21 cellular contexts compared by ENCODE assay signal in the genomic region with DNA sequence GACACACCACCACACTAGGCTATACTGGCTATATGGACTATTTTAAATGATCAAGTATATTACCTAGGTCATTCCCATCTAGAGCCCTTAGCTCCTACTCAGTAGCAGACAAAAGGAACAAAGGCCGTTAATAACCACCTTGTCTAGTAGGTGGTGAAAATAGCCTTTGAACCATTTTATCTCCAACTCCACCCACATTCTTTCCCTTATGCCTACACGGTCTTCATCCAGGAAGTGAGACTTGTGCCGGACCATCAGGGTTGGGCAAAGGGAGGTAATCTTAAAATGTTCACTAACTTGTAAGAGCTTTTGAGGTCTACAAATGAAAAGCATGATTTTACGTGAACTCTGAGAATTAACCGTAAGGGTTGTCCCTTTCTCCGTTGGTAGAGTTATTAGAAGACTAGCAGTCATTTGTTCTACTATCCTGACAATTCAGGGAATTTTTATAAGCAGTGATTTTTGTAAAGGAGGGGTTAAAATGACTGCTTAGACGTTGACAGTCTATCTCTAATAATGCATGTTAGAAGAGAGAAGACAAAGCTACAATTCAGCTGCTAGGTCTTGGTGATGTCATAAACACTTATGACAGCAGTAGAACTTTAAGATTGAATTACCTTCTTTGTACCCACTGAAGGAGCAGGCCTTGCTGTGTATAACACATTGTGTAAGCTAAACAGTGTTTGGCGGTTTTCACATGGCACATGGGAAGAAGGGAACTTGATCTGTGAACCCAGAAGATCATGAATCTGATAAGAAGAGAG.
DNase-seq lines count a peak whose midpoint lies in the region; ATAC-seq, FAIRE-seq and TF ChIP-seq lines count a peak whose summit lies in the region.
"Had no signal": no experiment of that assay in that cellular context is flagged by ENCODE, and none has a peak within 500 bp of the region (broad histone marks: within the 10 kb centered on the region; RNA-seq: fewer than 3 reads in every experiment).

No MANE protein-coding gene starts in this region.

- H3K4me3 Mint-ChIP-seq in WTC11: no peak overlapping the region
- H3K4me3 Mint-ChIP-seq: CD4-positive, alpha-beta T cell; GM23338; H9 had no signal

- peaks cover 6% of the 10 kb centered on the region; the same call in 1 of the 2 replicates for H3K4me1 ChIP-seq in HepG2 (ENCODE audit: insufficient read depth, low read length)
- H3K4me1 ChIP-seq in right lobe of liver: no peaks in the 10 kb centered on the region
- no peaks in the 10 kb centered on the region for H3K4me1 ChIP-seq in hepatocyte (ENCODE audit: insufficient read depth)
- peaks cover 0 to 7% (median 0%) of the 10 kb centered on the region in 4 donors for H3K4me1 ChIP-seq in transverse colon
- H3K4me1 ChIP-seq: BLaER1 treated with 17β-estradiol and CSF1 and Interleukin-3, amounts not matched to agents 10 nM and 100 nM had no signal

- no peak for TF ChIP-seq CTCF in HepG2 (CRISPR knock-in tag; IDR thresholded peaks at IDR 0.05)
- no peak for TF ChIP-seq CTCF in right lobe of liver (IDR thresholded peaks at IDR 0.05)
- no peak for TF ChIP-seq CTCF in hepatocyte (IDR thresholded peaks at IDR 0.05; ENCODE audit: poor library complexity)
- TF ChIP-seq CTCF in transverse colon (IDR thresholded peaks at IDR 0.05): no peak
- no peak for TF ChIP-seq CTCF in WTC11 (IDR thresholded peaks at IDR 0.05)

- H4K20me1 ChIP-seq in HepG2 (ENCODE audit: insufficient read depth, low read length) (no peaks in the 10 kb centered on the region), hepatocyte (ENCODE audit: insufficient read depth, poor library complexity, severe bottlenecking) (no peaks in the 10 kb centered on the region)
- H4K20me1 ChIP-seq: BLaER1 treated with 17β-estradiol and CSF1 and Interleukin-3, amounts not matched to agents 10 nM and 100 nM had no signal

- H3K27me3 ChIP-seq in HepG2 (ENCODE audit: control insufficient read depth in 1 of 2, insufficient read depth in 2 of 2, low read length in 2 of 2) (no peaks in the 10 kb centered on the region), right lobe of liver (no peaks in the 10 kb centered on the region), hepatocyte (no peaks in the 10 kb centered on the region), transverse colon (no peaks in the 10 kb centered on the region)
- H3K27me3 ChIP-seq: BLaER1 treated with 17β-estradiol and CSF1 and Interleukin-3, amounts not matched to agents 10 nM and 100 nM had no signal

- no peak overlapping the region for H3K9ac ChIP-seq in HepG2 (ENCODE audit: insufficient read depth, low read depth, low read length)
- H3K9ac ChIP-seq: BLaER1 treated with 17β-estradiol and CSF1 and Interleukin-3, amounts not matched to agents 10 nM and 100 nM had no signal

- BruUV-seq in HepG2 (replicated peaks; lab: Mats Ljungman, UMichigan): no TSS peak

- in situ Hi-C loops in HepG2 (cut with HindIII; ENCODE audit: extremely low pct_ligation_motif_present, low pct_unique_long_range_greater_than_20kb) (no loop called here), transverse colon (cut with MboI; ENCODE audit: low pct_ligation_motif_present in 1 of 4, low pct_unique_long_range_greater_than_20kb in 1 of 4, low sequenced_read_pairs in 3 of 4) (loop anchor here in 1 of 4 donors (10.0 kb wide), 1 partner anchor 59 kb away; no protein-coding TSS in a partner anchor)

- no peaks in the 10 kb centered on the region for H3K4me1 Mint-ChIP-seq in WTC11
- H3K4me1 Mint-ChIP-seq: GM23338, H9 had no signal

- POLR2A ChIA-PET in HepG2 (lab: Yijun Ruan, JAX): no interaction called here
- POLR2A ChIA-PET in WTC11 (lab: Charles Lee): no interaction called here

- no peaks in the 10 kb centered on the region for H3K36me3 Mint-ChIP-seq in WTC11

- intact Hi-C loops in HepG2 (cut with micrococcal nuclease; ENCODE audit: unreplicated experiment) (no loop called here), right lobe of liver (cut with DNase I) (no loop called here), transverse colon (cut with DNase I; ENCODE audit: low total_unique reads) (no loop called here)

- no peak overlapping the region for H3K27ac ChIP-seq in HepG2 (ENCODE audit: extremely low read length, insufficient read depth, low read length)
- H3K27ac ChIP-seq in right lobe of liver: no peak overlapping the region
- H3K27ac ChIP-seq in hepatocyte: no peak overlapping the region
- H3K27ac ChIP-seq in transverse colon: no peak overlapping the region
- H3K27ac ChIP-seq: BLaER1 treated with 17β-estradiol and CSF1 and Interleukin-3, amounts not matched to agents 10 nM and 100 nM had no signal

- CTCF ChIA-PET in HepG2 (lab: Yijun Ruan, JAX; ENCODE audit: low intra/inter-chr PET ratio, low total read pairs): no interaction called here
- CTCF ChIA-PET in WTC11 (lab: Charles Lee): no interaction called here

- DNase-seq in HepG2 (ENCODE audit: low spot score) (peak; percentile 6), right lobe of liver (no peak), RPMI7951 (ENCODE audit: low read depth) (peak; percentile 55), hepatocyte (ENCODE audit: low spot score) (peak; percentile 5), transverse colon (peak; percentile 8), MV-4-11 (lab: John Stamatoyannopoulos, UW) (no peak), SIG-M5 (lab: John Stamatoyannopoulos, UW) (no peak), WTC11 (ENCODE audit: low spot score) (no peak)
- DNase-seq: 8988T; ACHN; CD4-positive, alpha-beta T cell; DMS153; DMS79 treated with DMSO at 0.1 percent for 48 hours; EL; H9 had no signal

- 27% methylated on average over 8 of the region's 8 CpGs for WGBS in HepG2 (ENCODE audit: low lambda C conversion rate)
- 77% methylated on average over 8 of the region's 8 CpGs for WGBS in right lobe of liver (ENCODE audit: insufficient coverage, low coverage, low lambda C conversion rate, missing lambda C conversion rate)
- 87% methylated on average over 8 of the region's 8 CpGs for WGBS in hepatocyte (ENCODE audit: low lambda C conversion rate, missing lambda C conversion rate)
- WGBS in transverse colon (ENCODE audit: low coverage in 1 of 2), 2 donors: 70 to 73% methylated on average over 8 of the region's 8 CpGs

- H3K9me3 ChIP-seq in HepG2 (ENCODE audit: low read length) (no peaks in the 10 kb centered on the region), right lobe of liver (no peaks in the 10 kb centered on the region), hepatocyte (ENCODE audit: low read depth) (no peaks in the 10 kb centered on the region), transverse colon (no peaks in the 10 kb centered on the region)
- H3K9me3 ChIP-seq: BLaER1 treated with 17β-estradiol and CSF1 and Interleukin-3, amounts not matched to agents 10 nM and 100 nM had no signal

- no peaks in the 10 kb centered on the region for H3K9me3 Mint-ChIP-seq in WTC11
- H3K9me3 Mint-ChIP-seq: GM23338, H9 had no signal

- no peaks in the 10 kb centered on the region for H3K9me2 ChIP-seq in hepatocyte (replicated peaks; ENCODE audit: insufficient read depth)

- no peak for FAIRE-seq in HepG2 (lab: Jason Lieb, UNC)
- FAIRE-seq: D721Med, G401.6, GM12892, HTR-8/SVneo had no signal

- H3K36me3 ChIP-seq in HepG2 (replicated peaks in 1 of 2; ENCODE audit: control insufficient read depth in 1 of 2, insufficient read depth in 2 of 2, low read length in 2 of 2) (no peaks in the 10 kb centered on the region), right lobe of liver (no peaks in the 10 kb centered on the region), hepatocyte (replicated peaks; ENCODE audit: insufficient read depth, low read depth) (no peaks in the 10 kb centered on the region), transverse colon (no peaks in the 10 kb centered on the region)
- H3K36me3 ChIP-seq: BLaER1 treated with 17β-estradiol and CSF1 and Interleukin-3, amounts not matched to agents 10 nM and 100 nM had no signal

- TF ChIP-seq EP300 in HepG2 (IDR thresholded peaks at IDR 0.05; ENCODE audit: low read depth in 2 of 2, low read length in 2 of 2) (no peak), HepG2 (CRISPR knock-in tag; IDR thresholded peaks at IDR 0.05; ENCODE audit: borderline replicate concordance) (no peak), transverse colon (IDR thresholded peaks at IDR 0.05; ENCODE audit: low read depth) (no peak)

- H3K4me2 ChIP-seq in HepG2 (ENCODE audit: low read depth, low read length) (no peak overlapping the region), hepatocyte (no peak overlapping the region)
- H3K4me2 ChIP-seq: BLaER1 treated with 17β-estradiol and CSF1 and Interleukin-3, amounts not matched to agents 10 nM and 100 nM; GM23338 had no signal

- H3K79me2 ChIP-seq in HepG2 (ENCODE audit: insufficient read depth, low read length) (no peaks in the 10 kb centered on the region), hepatocyte (no peaks in the 10 kb centered on the region)

- no peak overlapping the region for H3K27ac Mint-ChIP-seq in WTC11
- H3K27ac Mint-ChIP-seq: CD4-positive, alpha-beta T cell; GM23338; H9 had no signal

- H2AFZ ChIP-seq in HepG2 (ENCODE audit: low read length): no peak overlapping the region
- H2AFZ ChIP-seq in hepatocyte: no peak overlapping the region

- TF ChIP-seq POLR2A in HepG2 (IDR thresholded peaks at IDR 0.05; ENCODE audit: insufficient read depth in 1 of 2, low read depth in 2 of 2, low read length in 2 of 2): no peak
- TF ChIP-seq POLR2A in right lobe of liver (IDR thresholded peaks at IDR 0.05): no peak
- no peak for TF ChIP-seq POLR2A in transverse colon (IDR thresholded peaks at IDR 0.05)

- no peak for TF ChIP-seq RAD21 in HepG2 (CRISPR knock-in tag; IDR thresholded peaks at IDR 0.05)

- no peak overlapping the region for H3K4me3 ChIP-seq in HepG2 (replicated peaks in 1 of 3; ENCODE audit: insufficient read depth in 1 of 3, low read depth in 2 of 3, low read length in 3 of 3)
- no peak overlapping the region for H3K4me3 ChIP-seq in right lobe of liver
- no peak overlapping the region for H3K4me3 ChIP-seq in hepatocyte
- no peak overlapping the region for H3K4me3 ChIP-seq in transverse colon
- H3K4me3 ChIP-seq: BLaER1 treated with 17β-estradiol and CSF1 and Interleukin-3, amounts not matched to agents 10 nM and 100 nM; GM23338 had no signal

- ATAC-seq in HepG2 (no peak), right lobe of liver (no peak), WTC11 (no peak)
- ATAC-seq: GM23338 had no signal

- H3K27me3 Mint-ChIP-seq in WTC11 (ENCODE audit: low read depth): no peaks in the 10 kb centered on the region
- H3K27me3 Mint-ChIP-seq: CD4-positive, alpha-beta T cell had no signal

TF ChIP-seq in HepG2, 621 proteins besides CTCF, POLR2A, EP300 and RAD21 (continues in another document):
- TF ChIP-seq ZNF746 (CRISPR knock-in tag; IDR thresholded peaks at IDR 0.05) (no peak), ZNF564 (CRISPR knock-in tag; IDR thresholded peaks at IDR 0.05) (no peak), ATF7 (IDR thresholded peaks at IDR 0.05) (peak; percentile 19; the same call in 1 of the 2 replicates), ATF7 (CRISPR knock-in tag; IDR thresholded peaks at IDR 0.05) (no peak)

Comparison
In these comparisons a context has a peak if more than half of its experiments do, and no peak if none do; other contexts are left out.
1. DNase-seq: peak in HepG2 (single experiment), RPMI7951 (single experiment), hepatocyte (single experiment) and transverse colon (single experiment); none in right lobe of liver (0 of 3), MV-4-11 (single experiment), SIG-M5 (single experiment) and WTC11 (single experiment).